ENCODE assay signal across 8 cellular contexts in the genomic region with DNA sequence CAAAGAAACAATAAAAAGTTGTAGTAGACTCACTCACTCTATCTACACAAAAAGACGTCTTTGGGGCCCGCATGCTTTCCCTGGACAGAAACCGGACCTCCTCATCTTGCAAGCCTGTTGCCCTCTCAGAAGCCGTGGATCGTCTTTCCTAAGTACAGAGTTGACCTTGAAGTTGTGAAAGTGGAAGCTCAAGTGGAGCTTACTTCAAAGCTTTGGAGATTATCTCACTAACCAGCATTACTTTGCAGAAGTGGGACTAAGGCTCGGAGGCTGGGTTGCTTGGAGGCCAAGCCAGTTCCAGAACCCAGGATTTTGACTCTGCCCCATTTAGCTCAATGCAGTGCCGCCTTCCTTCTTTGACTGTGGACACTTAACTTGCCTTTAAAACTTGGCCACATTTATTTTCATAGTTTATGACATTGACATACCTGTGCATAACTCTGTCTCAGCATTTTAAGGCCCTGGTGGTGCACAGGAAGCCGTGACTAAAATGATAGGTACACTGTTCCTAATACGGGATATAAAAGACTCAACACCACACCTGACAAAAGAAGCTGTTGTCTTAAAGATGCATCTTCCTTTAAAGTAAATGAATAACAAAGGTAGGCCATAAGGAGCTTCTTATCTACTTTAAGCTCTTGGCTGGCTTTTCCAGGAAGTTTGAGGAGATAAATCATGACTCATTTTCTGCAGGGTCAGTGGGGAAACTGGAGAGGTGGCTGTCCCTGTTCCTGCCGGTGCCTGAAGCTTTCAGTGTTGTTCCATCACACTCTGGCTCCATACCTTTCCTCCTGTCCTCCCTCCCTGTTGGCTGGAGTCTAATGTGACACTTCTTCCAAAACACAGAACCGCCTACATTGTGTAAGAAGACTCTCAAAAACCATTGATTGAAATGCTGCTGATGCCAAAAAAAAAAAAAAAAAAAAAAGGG. TPM values are rescaled to one million over a fixed set of nuclear protein-coding genes. Genes with fewer than 3 reads are reported as not detected.
A peak's percentile ranks its signal among the peaks of the same experiment; 100 is the strongest.
DNase-seq lines count a peak whose midpoint lies in the region; ATAC-seq lines count a peak whose summit lies in the region.

No MANE protein-coding gene starts in this region.

- peaks cover 40 to 57% (median 49%) of the 10 kb centered on the region in 3 donors for H3K4me1 Mint-ChIP-seq in T-cell
- peaks cover 60% of the 10 kb centered on the region for H3K4me1 Mint-ChIP-seq in stimulated activated naive CD8-positive, alpha-beta T cell treated with anti-CD3 and anti-CD28 coated beads, Interleukin-15, amount 100 ng/mL, for 72 hours

- POLR2A ChIA-PET in T-cell (lab: Charles Lee): interaction anchor here in 1 of 2 donors (0.5 to 0.6 kb wide), 2 partner anchors 9 to 724 kb away, joined by 3 read pairs; no protein-coding TSS in a partner anchor

- peak overlapping the region in 1 of 3 donors; percentile 17 for H3K4me3 Mint-ChIP-seq in T-cell
- peak overlapping the region; percentile 8 for H3K4me3 Mint-ChIP-seq in stimulated activated naive CD8-positive, alpha-beta T cell treated with anti-CD3 and anti-CD28 coated beads, Interleukin-15, amount 100 ng/mL, for 72 hours

- H3K27ac Mint-ChIP-seq in T-cell: peak overlapping the region; percentile 82 to 90
- peak overlapping the region; percentile 37 to 71 for H3K27ac Mint-ChIP-seq in stimulated activated naive CD8-positive, alpha-beta T cell treated with anti-CD3 and anti-CD28 coated beads, Interleukin-15, amount 100 ng/mL, for 72 hours

- H3K36me3 Mint-ChIP-seq in T-cell: peaks cover 12% of the 10 kb centered on the region

- peak; percentile 39 for DNase-seq in SIG-M5 treated with dmso at 0.1 percent for 504 hours (lab: John Stamatoyannopoulos, UW; ENCODE audit: unreplicated experiment)
- no peak for DNase-seq in SIG-M5 (lab: John Stamatoyannopoulos, UW)
- no peak for DNase-seq in T-cell
- peak; percentile 48 for DNase-seq in glomerular visceral epithelial cell (ENCODE audit: extremely low spot score)
- DNase-seq in stimulated activated naive CD8-positive, alpha-beta T cell treated with anti-CD3 and anti-CD28 coated beads, Interleukin-15, amount 100 ng/mL, for 72 hours: no peak
- DNase-seq in NCI-H187 treated with DMSO at 0.1 percent for 48 hours (lab: John Stamatoyannopoulos, UW): no peak
- no peak for DNase-seq in COR-L47 (lab: John Stamatoyannopoulos, UW)

- H3K27me3 Mint-ChIP-seq in T-cell: no peaks in the 10 kb centered on the region
- H3K27me3 Mint-ChIP-seq in stimulated activated naive CD8-positive, alpha-beta T cell treated with anti-CD3 and anti-CD28 coated beads, Interleukin-15, amount 100 ng/mL, for 72 hours: no peaks in the 10 kb centered on the region

- peak in 2 of 4 experiments; percentile 31 to 42 for ATAC-seq in T-cell (replicated peaks in 1 of 4)
- no peak for ATAC-seq in stimulated activated naive CD8-positive, alpha-beta T cell treated with anti-CD3 and anti-CD28 coated beads, Interleukin-15, amount 100 ng/mL, for 72 hours
- no peak for ATAC-seq in GM18861 (IDR thresholded peaks at IDR 0.05; ENCODE audit: unreplicated experiment)

- CTCF ChIA-PET in T-cell (lab: Charles Lee): interaction anchor here (0.6 to 1.5 kb wide), 5 partner anchors 13 to 135 kb away, joined by 3 to 5 read pairs (median 5); no protein-coding TSS in a partner anchor

- no peaks in the 10 kb centered on the region for H3K9me3 Mint-ChIP-seq in T-cell
- H3K9me3 Mint-ChIP-seq in stimulated activated naive CD8-positive, alpha-beta T cell treated with anti-CD3 and anti-CD28 coated beads, Interleukin-15, amount 100 ng/mL, for 72 hours: no peaks in the 10 kb centered on the region

RNA-seq across cellular contexts. Expression of a gene that starts 10.7 kb away (rescaled TPM):
- total RNA-seq in T-cell: 10 to 100 TPM; 11.8 to 21.0 (median 17.3) TPM

RNA-seq across cellular contexts. Expression of a gene that starts 11.6 kb away (rescaled TPM):
- 10 to 100 TPM; 11.6 to 14.9 (median 13.8) TPM for total RNA-seq in T-cell

RNA-seq across cellular contexts. Expression of a gene that starts 48.8 kb away (rescaled TPM):
- 10 to 100 TPM; 60.2 to 91.7 (median 79.2) TPM for total RNA-seq in T-cell

Comparison
In these comparisons a context has a peak if more than half of its experiments do, and no peak if none do; other contexts are left out.
1. DNase-seq: peak in SIG-M5 treated with dmso at 0.1 percent for 504 hours (single experiment) and glomerular visceral epithelial cell (single experiment); none in SIG-M5 (single experiment), T-cell (0 of 34), stimulated activated naive CD8-positive, alpha-beta T cell treated with anti-CD3 and anti-CD28 coated beads, Interleukin-15, amount 100 ng/mL, for 72 hours (0 of 2), NCI-H187 treated with DMSO at 0.1 percent for 48 hours (single experiment) and COR-L47 (single experiment).